Comparison of ENCODE assay signal across 8 cellular contexts in the genomic region with DNA sequence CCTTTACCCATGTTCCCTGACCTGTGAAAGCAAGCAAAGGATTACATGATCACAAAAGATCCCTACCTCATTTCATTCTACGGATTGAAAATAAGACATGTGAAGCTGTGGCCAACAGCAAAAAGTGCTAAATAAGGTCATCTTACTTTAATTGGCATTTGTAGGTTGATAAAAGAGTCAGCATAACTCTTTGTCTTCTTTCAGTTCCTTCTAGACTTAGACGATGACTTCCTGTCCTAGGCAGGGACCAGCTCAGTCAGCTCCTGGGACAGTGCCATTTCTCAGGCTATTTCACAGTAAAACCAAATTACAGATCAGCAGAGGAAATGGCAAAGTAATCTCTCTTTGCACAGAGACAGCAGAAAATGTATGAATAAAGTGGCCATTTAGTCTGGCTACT.
DNase-seq lines count a peak whose midpoint lies in the region; ATAC-seq and FAIRE-seq lines count a peak whose summit lies in the region.

No MANE protein-coding gene starts in this region.

- no peaks in the 10 kb centered on the region for H3K9me3 Mint-ChIP-seq in memory B cell

- no peaks in the 10 kb centered on the region for H3K27me3 Mint-ChIP-seq in memory B cell

- FAIRE-seq in GM18507 (lab: Jason Lieb, UNC), result peak; percentile 80

- peaks cover 9% of the 10 kb centered on the region for H3K4me1 Mint-ChIP-seq in memory B cell

- H3K4me3 Mint-ChIP-seq in memory B cell, result no peak overlapping the region

- no peaks in the 10 kb centered on the region for H3K36me3 Mint-ChIP-seq in memory B cell

- DNase-seq in GM18507 (ENCODE audit: extremely low spot score, insufficient read length, low read depth) (peak; percentile 2), MV-4-11 (lab: John Stamatoyannopoulos, UW) (peak; percentile 65), memory B cell (ENCODE audit: low spot score in 2 of 2) (no peak), DMS 273 (lab: John Stamatoyannopoulos, UW; ENCODE audit: unreplicated experiment) (no peak), NCI-H2196 treated with DMSO at 0.1 percent for 48 hours (lab: John Stamatoyannopoulos, UW; ENCODE audit: unreplicated experiment) (no peak), dedifferentiated amniotic fluid mesenchymal stem cell (ENCODE audit: extremely low spot score) (no peak)
- DNase-seq in activated CD8-positive, alpha-beta memory T cell treated with anti-CD3 and anti-CD28 coated beads, Interleukin-2, amount 50 U/mL, for 48 hours, result no peak

- ATAC-seq in HG02623 (IDR thresholded peaks at IDR 0.05; ENCODE audit: unreplicated experiment) (peak; percentile 75), memory B cell (ENCODE audit: low read depth) (peak; percentile 70)

- H3K27ac Mint-ChIP-seq in memory B cell, result no peak overlapping the region

Comparison
In these comparisons a context has a peak if more than half of its experiments do, and no peak if none do; other contexts are left out.
1. DNase-seq: peak in GM18507 (single experiment) and MV-4-11 (single experiment); none in memory B cell (0 of 2), DMS 273 (single experiment), NCI-H2196 treated with DMSO at 0.1 percent for 48 hours (single experiment), dedifferentiated amniotic fluid mesenchymal stem cell (single experiment) and activated CD8-positive, alpha-beta memory T cell treated with anti-CD3 and anti-CD28 coated beads, Interleukin-2, amount 50 U/mL, for 48 hours (single experiment).